Comparison of ENCODE assay signal across 14 cellular contexts in genomic region chr2:238907717-238908173, GRCh38. TPM values are rescaled to one million over a fixed set of nuclear protein-coding genes. Genes with fewer than 3 reads are reported as not detected.
DNase-seq lines count a peak whose midpoint lies in the region; ATAC-seq and TF ChIP-seq lines count a peak whose summit lies in the region.
"Had no signal": no experiment of that assay in that cellular context is flagged by ENCODE, and none has a peak within 500 bp of the region (broad histone marks: within the 10 kb centered on the region; RNA-seq: fewer than 3 reads in every experiment).

No MANE protein-coding gene starts in this region.

- no peaks in the 10 kb centered on the region for H3K9me2 ChIP-seq in GM23248 (ENCODE audit: insufficient read depth)

- peaks cover 12% of the 10 kb centered on the region; the same call in 1 of the 2 replicates for H4K20me1 ChIP-seq in GM23248 (ENCODE audit: insufficient read depth)
- peaks cover 27% of the 10 kb centered on the region; the same call in 1 of the 2 replicates for H4K20me1 ChIP-seq in IMR-90 (ENCODE audit: insufficient read depth, low read length)
- H4K20me1 ChIP-seq in H9 (ENCODE audit: control insufficient read depth, insufficient read depth, insufficient read length): peaks cover 3% of the 10 kb centered on the region

- H3K4me3 Mint-ChIP-seq in H9: no peak overlapping the region
- H3K4me3 Mint-ChIP-seq: CD8-positive, alpha-beta memory T cell had no signal

- in situ Hi-C loops in GM23248 (cut with MboI) (no loop called here), IMR-90 (cut with MboI; ENCODE audit: low sequenced_read_pairs) (no loop called here)

- BruUV-seq in IMR-90 (replicated peaks; lab: Mats Ljungman, UMichigan): no TSS peak

- H2BK12ac ChIP-seq in neuronal stem cell (ENCODE audit: low read length) (no peak overlapping the region), H9 (ENCODE audit: insufficient read length, low read depth, low read length) (no peak overlapping the region)

- H3K27me3 ChIP-seq in GM23248 (replicated peaks; ENCODE audit: insufficient read depth): no peaks in the 10 kb centered on the region
- H3K27me3 ChIP-seq in IMR-90 (ENCODE audit: control insufficient read depth, insufficient read depth, low read length): no peaks in the 10 kb centered on the region
- peaks cover 0 to 6% (median 0%) of the 10 kb centered on the region in 3 experiments for H3K27me3 ChIP-seq in neuronal stem cell (ENCODE audit: control insufficient read depth in 3 of 3, insufficient read depth in 3 of 3, low read depth in 1 of 3, low read length in 3 of 3)
- no peaks in the 10 kb centered on the region for H3K27me3 ChIP-seq in vagina
- H3K27me3 ChIP-seq in H9 (ENCODE audit: insufficient read depth, low read length): no peaks in the 10 kb centered on the region
- no peaks in the 10 kb centered on the region for H3K27me3 ChIP-seq in BE2C

- DNase-seq in GM23248 (peak; percentile 24), IMR-90 (no peak), neuronal stem cell (ENCODE audit: low spot score) (no peak), vagina (ENCODE audit: extremely low spot score in 2 of 2) (no peak), H9 (no peak), Right ventricle myocardium inferior (ENCODE audit: missing footprints) (no peak), BE2C (no peak)
- DNase-seq: Caco-2; CD8-positive, alpha-beta memory T cell; DND-41; GDM1 had no signal

- peaks cover 94% of the 10 kb centered on the region for H3K79me2 ChIP-seq in GM23248 (ENCODE audit: insufficient read depth)
- H3K79me2 ChIP-seq in H9 (ENCODE audit: insufficient read depth, low read length): no peaks in the 10 kb centered on the region

- H3K23me2 ChIP-seq in H9 (ENCODE audit: insufficient read length, low read depth, low read length, poor library complexity, severe bottlenecking): no peaks in the 10 kb centered on the region

- H2BK5ac ChIP-seq in IMR-90 (ENCODE audit: low read depth, low read length, poor library complexity, severe bottlenecking): peak overlapping the region; percentile 93
- no peak overlapping the region for H2BK5ac ChIP-seq in neuronal stem cell (ENCODE audit: low read length)
- H2BK5ac ChIP-seq in H9 (ENCODE audit: insufficient read length, low read length): no peak overlapping the region

- H3K4me3 ChIP-seq in GM23248 (no peak overlapping the region), IMR-90 (ENCODE audit: insufficient read depth, low read depth, low read length) (no peak overlapping the region), neuronal stem cell (ENCODE audit: low read length in 2 of 2) (no peak overlapping the region), vagina (no peak overlapping the region), BE2C (ENCODE audit: low read depth, low read length) (no peak overlapping the region)
- H3K4me3 ChIP-seq: A549 had no signal

- H3K9ac ChIP-seq in GM23248 (no peak overlapping the region), IMR-90 (ENCODE audit: low read depth, low read length) (no peak overlapping the region), neuronal stem cell (ENCODE audit: low read depth, low read length, poor library complexity) (no peak overlapping the region), H9 (ENCODE audit: extremely low read depth, insufficient read length, low read length) (no peak overlapping the region)

- CTCF ChIA-PET in IMR-90 (lab: Yijun Ruan, JAX): no interaction called here

- H2BK120ac ChIP-seq in IMR-90 (ENCODE audit: low read depth, low read length) (0 out of 2 replicates have a peak overlapping the region, but pooled peaks have one; percentile 4), neuronal stem cell (ENCODE audit: low read depth, low read length) (no peak overlapping the region), H9 (ENCODE audit: low read depth, low read length, poor library complexity, severe bottlenecking) (no peak overlapping the region)

- peaks cover 33% of the 10 kb centered on the region for H3K36me3 ChIP-seq in GM23248 (ENCODE audit: low read depth)
- peaks cover 21% of the 10 kb centered on the region for H3K36me3 ChIP-seq in IMR-90 (ENCODE audit: control insufficient read depth, insufficient read depth, low read length)
- H3K36me3 ChIP-seq in neuronal stem cell (replicated peaks in 1 of 2; ENCODE audit: control insufficient read depth in 2 of 2, insufficient read depth in 2 of 2, low read length in 2 of 2): no peaks in the 10 kb centered on the region
- no peaks in the 10 kb centered on the region for H3K36me3 ChIP-seq in vagina
- H3K36me3 ChIP-seq in BE2C: no peaks in the 10 kb centered on the region

- H3K56ac ChIP-seq in IMR-90 (ENCODE audit: extremely low read depth, insufficient read depth, low read length): no peak overlapping the region
- no peak overlapping the region for H3K56ac ChIP-seq in H9 (ENCODE audit: insufficient read length, low read depth, low read length)

- no peak overlapping the region for H4K5ac ChIP-seq in IMR-90 (ENCODE audit: low read depth, low read length)
- no peak overlapping the region for H4K5ac ChIP-seq in H9 (ENCODE audit: insufficient read length, low read depth, low read length)

- no peak overlapping the region for H2AFZ ChIP-seq in GM23248
- no peak overlapping the region for H2AFZ ChIP-seq in IMR-90 (replicated peaks; ENCODE audit: low read length, poor library complexity)
- H2AFZ ChIP-seq in neuronal stem cell (ENCODE audit: low read length): no peak overlapping the region
- no peak overlapping the region for H2AFZ ChIP-seq in H9 (ENCODE audit: low read length)

- H3K9me1 ChIP-seq in IMR-90 (ENCODE audit: insufficient read depth, low read length): peaks cover 52% of the 10 kb centered on the region

- H4K8ac ChIP-seq in IMR-90 (ENCODE audit: low read depth in 2 of 2, low read length in 2 of 2): 0 out of 4 replicates have a peak overlapping the region, but pooled peaks of 1 of the 2 experiments have one; percentile 83
- H4K8ac ChIP-seq in neuronal stem cell (ENCODE audit: low read depth, low read length): no peak overlapping the region
- no peak overlapping the region for H4K8ac ChIP-seq in H9 (replicated peaks; ENCODE audit: insufficient read length, low read depth, low read length)

- H2AK5ac ChIP-seq in IMR-90 (ENCODE audit: low read depth, low read length) (peak overlapping the region; percentile 63; the same call in 1 of the 2 replicates), neuronal stem cell (ENCODE audit: low read depth, low read length) (no peak overlapping the region), H9 (ENCODE audit: insufficient read length, low read length) (no peak overlapping the region)

- peaks cover 0 to 8% of the 10 kb centered on the region in 2 experiments; a peak in 2 of 4 replicates for H3K4me1 Mint-ChIP-seq in H9
- H3K4me1 Mint-ChIP-seq: CD8-positive, alpha-beta memory T cell had no signal

- H3K23ac ChIP-seq in IMR-90 (ENCODE audit: low read depth, low read length): no peak overlapping the region
- H3K23ac ChIP-seq in neuronal stem cell (ENCODE audit: low read depth, low read length, poor library complexity): no peak overlapping the region
- no peak overlapping the region for H3K23ac ChIP-seq in H9 (ENCODE audit: insufficient read length, low read depth, low read length)

- peaks cover 0 to 3% of the 10 kb centered on the region in 2 experiments; a peak in 2 of 5 replicates for H3K9me3 Mint-ChIP-seq in H9
- H3K9me3 Mint-ChIP-seq: CD8-positive, alpha-beta memory T cell had no signal

- peaks cover 77% of the 10 kb centered on the region for H3F3A ChIP-seq in GM23248 (ENCODE audit: insufficient read depth)

- TF ChIP-seq POLR2A in IMR-90 (IDR thresholded peaks at IDR 0.05; ENCODE audit: low read depth, low read length) (no peak), vagina (IDR thresholded peaks at IDR 0.05) (no peak)

- no peak overlapping the region for H3K27ac Mint-ChIP-seq in H9
- H3K27ac Mint-ChIP-seq: CD8-positive, alpha-beta memory T cell had no signal

- H2BK15ac ChIP-seq in IMR-90 (ENCODE audit: low read depth, low read length): no peak overlapping the region
- peak overlapping the region; percentile 35 for H2BK15ac ChIP-seq in neuronal stem cell (ENCODE audit: low read length)
- H2BK15ac ChIP-seq in H9 (ENCODE audit: low read depth, low read length): no peak overlapping the region

- H3K4me2 ChIP-seq in GM23248 (ENCODE audit: unreplicated experiment) (no peak overlapping the region), IMR-90 (ENCODE audit: low read depth, low read length) (no peak overlapping the region), neuronal stem cell (ENCODE audit: insufficient read depth, low read length, poor library complexity, severe bottlenecking) (no peak overlapping the region), H9 (ENCODE audit: insufficient read depth, insufficient read length, low read length) (no peak overlapping the region)
- H3K4me2 ChIP-seq: A549 had no signal

- H3K27me3 Mint-ChIP-seq in H9 (ENCODE audit: low read depth): no peaks in the 10 kb centered on the region; the same call in 1 of the 2 replicates

- no peak for ATAC-seq in IMR-90 (ENCODE audit: low read depth)
- no peak for ATAC-seq in Right ventricle myocardium inferior
- ATAC-seq: HCT116 had no signal

- peaks cover 32 to 52% of the 10 kb centered on the region in 2 experiments for H3K79me1 ChIP-seq in IMR-90 (ENCODE audit: low read depth in 1 of 2, low read length in 2 of 2)
- peaks cover 10% of the 10 kb centered on the region for H3K79me1 ChIP-seq in neuronal stem cell (ENCODE audit: low read depth, low read length)
- no peaks in the 10 kb centered on the region for H3K79me1 ChIP-seq in H9 (ENCODE audit: insufficient read depth, low read depth, low read length, poor library complexity, severe bottlenecking)

- no peak for TF ChIP-seq RAD21 in IMR-90 (IDR thresholded peaks at IDR 0.05; ENCODE audit: low read length)

- peak overlapping the region; percentile 50 for H2AK9ac ChIP-seq in IMR-90 (replicated peaks; ENCODE audit: low read depth, low read length, poor library complexity)

- POLR2A ChIA-PET in IMR-90 (lab: Charles Lee; ENCODE audit: unreplicated experiment): no interaction called here

- dilution Hi-C loops in IMR-90 (cut with HindIII; ENCODE audit: low sequenced_read_pairs, unreplicated experiment): no loop called here

- intact Hi-C loops in IMR-90 (cut with micrococcal nuclease) (no loop called here), vagina (cut with DNase I) (no loop called here), Right ventricle myocardium inferior (cut with DNase I) (no loop called here)

- 93 to 94% methylated on average over 5 of the region's 5 CpGs for WGBS in GM23248 (ENCODE audit: low coverage in 1 of 2, low lambda C conversion rate in 2 of 2, missing lambda C conversion rate in 2 of 2), 2 experiments
- 92 to 100% methylated on average over 2 to 5 of the region's 5 CpGs for WGBS in IMR-90 (ENCODE audit: extremely low coverage in 2 of 2, insufficient read length in 1 of 2), 2 experiments
- WGBS in neuronal stem cell (ENCODE audit: extremely low coverage in 2 of 2, insufficient read length in 2 of 2, insufficient replicate concordance in 1 of 2), 2 donors: 100% methylated on average over 1 to 5 of the region's 5 CpGs
- WGBS in H9 (ENCODE audit: extremely low coverage, insufficient read length, low lambda C conversion rate): 100% methylated on average over 3 of the region's 5 CpGs

- no peak overlapping the region for H3K18ac ChIP-seq in IMR-90 (ENCODE audit: low read depth, low read length)
- no peak overlapping the region for H3K18ac ChIP-seq in neuronal stem cell (ENCODE audit: low read length)
- H3K18ac ChIP-seq in H9 (ENCODE audit: insufficient read length, low read depth, low read length): no peak overlapping the region

- H3T11ph ChIP-seq in H9 (ENCODE audit: low read length): no peak overlapping the region

- H3K27ac ChIP-seq in GM23248 (peak overlapping the region; percentile 66), IMR-90 (ENCODE audit: insufficient read depth, low read length) (no peak overlapping the region), neuronal stem cell (replicated peaks; ENCODE audit: low read length) (no peak overlapping the region), vagina (peak overlapping the region; percentile 82), H9 (ENCODE audit: insufficient read length, low read depth, low read length) (no peak overlapping the region)
- H3K27ac ChIP-seq: A549 had no signal

- H3K36me3 Mint-ChIP-seq in H9 (ENCODE audit: insufficient read depth in 1 of 3, low read depth in 3 of 3): peaks cover 0 to 3% (median 0%) of the 10 kb centered on the region in 3 experiments; a peak in 1 of 7 replicates
- H3K36me3 Mint-ChIP-seq: CD8-positive, alpha-beta memory T cell had no signal

- H3K4ac ChIP-seq in IMR-90 (ENCODE audit: low read depth, low read length) (no peak overlapping the region), neuronal stem cell (ENCODE audit: low read length) (no peak overlapping the region), H9 (ENCODE audit: low read depth, low read length) (no peak overlapping the region)

- H3K14ac ChIP-seq in IMR-90 (replicated peaks; ENCODE audit: low read depth, low read length) (peak overlapping the region; percentile 13; the same call in 1 of the 2 replicates), neuronal stem cell (ENCODE audit: low read length) (no peak overlapping the region), H9 (ENCODE audit: insufficient read depth, low read length) (no peak overlapping the region)

- H4K91ac ChIP-seq in IMR-90 (ENCODE audit: insufficient read depth, low read depth, low read length) (no peak overlapping the region), neuronal stem cell (ENCODE audit: low read depth, low read length, poor library complexity) (peak overlapping the region; percentile 57), H9 (ENCODE audit: insufficient read length, low read depth, low read length) (no peak overlapping the region)

- no peaks in the 10 kb centered on the region for H3K9me3 ChIP-seq in GM23248 (ENCODE audit: low read depth)
- no peaks in the 10 kb centered on the region for H3K9me3 ChIP-seq in IMR-90 (ENCODE audit: control insufficient read depth, insufficient read depth, low read length)
- peaks cover 0 to 13% of the 10 kb centered on the region in 2 donors for H3K9me3 ChIP-seq in neuronal stem cell (replicated peaks in 1 of 2; ENCODE audit: control insufficient read depth in 2 of 2, insufficient read depth in 1 of 2, low read depth in 1 of 2, low read length in 2 of 2)
- no peaks in the 10 kb centered on the region for H3K9me3 ChIP-seq in vagina
- no peaks in the 10 kb centered on the region for H3K9me3 ChIP-seq in H9 (ENCODE audit: control insufficient read depth, low read depth, low read length)
- H3K9me3 ChIP-seq in BE2C: peaks cover 3% of the 10 kb centered on the region; the same call in 1 of the 2 replicates
- H3K9me3 ChIP-seq: A549, Caco-2 had no signal

- TF ChIP-seq CTCF in IMR-90 (conservative IDR thresholded peaks at IDR 0.05; ENCODE audit: low read depth, low read length) (no peak), vagina (IDR thresholded peaks at IDR 0.05) (no peak), H9 (conservative IDR thresholded peaks at IDR 0.05) (no peak), BE2C (IDR thresholded peaks at IDR 0.05; ENCODE audit: low read depth, low read length) (no peak)

- no peak overlapping the region for H2BK20ac ChIP-seq in IMR-90 (ENCODE audit: low read depth, low read length)
- H2BK20ac ChIP-seq in H9 (ENCODE audit: low read depth, low read length, poor library complexity, severe bottlenecking): no peak overlapping the region

- H3K4me1 ChIP-seq in GM23248 (ENCODE audit: insufficient read depth) (peaks cover 7% of the 10 kb centered on the region), IMR-90 (ENCODE audit: control insufficient read depth, insufficient read depth, low read length) (peaks cover 5% of the 10 kb centered on the region; the same call in 1 of the 2 replicates), neuronal stem cell (ENCODE audit: control insufficient read depth in 2 of 2, insufficient read depth in 1 of 2, low read depth in 1 of 2, low read length in 2 of 2) (peaks cover 0 to 24% of the 10 kb centered on the region in 2 donors), vagina (peaks cover 32% of the 10 kb centered on the region), H9 (ENCODE audit: insufficient read depth, low read length) (no peaks in the 10 kb centered on the region), BE2C (no peaks in the 10 kb centered on the region)
- H3K4me1 ChIP-seq: Caco-2 had no signal

RNA-seq across cellular contexts. Expression of gene TWIST2, which starts 59.9 kb away (rescaled TPM):
- total RNA-seq in GM23248 (2014; rRNA removed; shearing (Covaris generic)): 467 and 544 TPM in 2 replicates
- polyA plus RNA-seq in GM23248 (2016; fragmentation: Nextera tagmentation; extraction: Ambion mirVana): 248 and 253 TPM in 2 replicates
- total RNA-seq in IMR-90 (2012; rRNA removed): 9.3 and 14.7 TPM in 2 replicates
- 33.6 and 40.0 TPM in 2 replicates for polyA plus RNA-seq in IMR-90 (2012; rRNA removed)
- polyA plus RNA-seq in IMR-90 (2012; cell fraction: cytosol; rRNA removed): 27.9 and 76.1 TPM in 2 replicates
- 18.9 and 35.7 TPM in 2 replicates for polyA plus RNA-seq in IMR-90 (2012; cell fraction: nucleus; rRNA removed; ENCODE audit: low replicate concordance)
- polyA plus RNA-seq in neuronal stem cell (2013, experiment 1 of 2): 2.1 TPM
- polyA plus RNA-seq in neuronal stem cell (2013, experiment 2 of 2): 2.4 TPM
- total RNA-seq in vagina: 214 TPM
- total RNA-seq in H9 (2021): 0.22 and 0.33 TPM in 2 replicates
- 2.6 TPM for total RNA-seq in Right ventricle myocardium inferior
- not detected for polyA plus RNA-seq in BE2C (2012; ENCODE audit: insufficient read depth, insufficient read length, low read depth)
- total RNA-seq: Caco-2; CD8-positive, alpha-beta memory T cell; HT-29 had no signal
- polyA plus RNA-seq: CD8-positive, alpha-beta memory T cell had no signal

Comparison
In these comparisons a context has a peak if more than half of its experiments do, and no peak if none do; other contexts are left out.
1. H3K27ac ChIP-seq: peak in GM23248 (single experiment) and vagina (single experiment); none in IMR-90 (single experiment), neuronal stem cell (single experiment) and H9 (single experiment).
2. RNA of gene TWIST2, which starts 59.9 kb away (total RNA-seq): 467 to 544 TPM in GM23248 and 214 TPM in vagina (single experiment); 9.3 to 14.7 TPM in IMR-90, 2.6 TPM in Right ventricle myocardium inferior (single experiment) and 0.22 to 0.33 TPM in H9; every median in the first group is over 10 times any median in the second.